In the genomic region with DNA sequence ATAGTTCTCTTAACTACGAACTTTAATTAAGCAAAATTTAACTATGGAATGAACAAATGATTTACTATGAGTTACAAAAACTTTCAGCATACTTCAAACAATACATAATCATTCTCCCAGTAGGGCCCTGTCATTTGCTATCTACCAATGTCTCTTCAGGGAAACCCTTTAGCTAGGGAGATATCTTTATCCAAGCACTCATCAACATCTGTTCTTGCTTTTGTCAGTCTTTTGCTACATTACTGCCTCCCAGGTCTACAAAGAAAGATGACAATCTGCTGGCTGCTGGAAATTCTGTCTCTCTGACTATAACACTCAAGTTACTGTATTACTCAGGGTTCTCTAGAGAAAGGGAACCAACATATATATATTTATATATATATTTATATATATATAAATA, we compare ENCODE assay signal across 1 cellular context.
TF ChIP-seq lines count a peak whose summit lies in the region.

No MANE protein-coding gene starts in this region.

TF ChIP-seq in SK-N-SH treated with all-trans-retinoic acid at 6 μM for 48 hours, 23 proteins besides CTCF, POLR2A, EP300 and RAD21 (continued from another document):
- TF ChIP-seq, protein P1, sequence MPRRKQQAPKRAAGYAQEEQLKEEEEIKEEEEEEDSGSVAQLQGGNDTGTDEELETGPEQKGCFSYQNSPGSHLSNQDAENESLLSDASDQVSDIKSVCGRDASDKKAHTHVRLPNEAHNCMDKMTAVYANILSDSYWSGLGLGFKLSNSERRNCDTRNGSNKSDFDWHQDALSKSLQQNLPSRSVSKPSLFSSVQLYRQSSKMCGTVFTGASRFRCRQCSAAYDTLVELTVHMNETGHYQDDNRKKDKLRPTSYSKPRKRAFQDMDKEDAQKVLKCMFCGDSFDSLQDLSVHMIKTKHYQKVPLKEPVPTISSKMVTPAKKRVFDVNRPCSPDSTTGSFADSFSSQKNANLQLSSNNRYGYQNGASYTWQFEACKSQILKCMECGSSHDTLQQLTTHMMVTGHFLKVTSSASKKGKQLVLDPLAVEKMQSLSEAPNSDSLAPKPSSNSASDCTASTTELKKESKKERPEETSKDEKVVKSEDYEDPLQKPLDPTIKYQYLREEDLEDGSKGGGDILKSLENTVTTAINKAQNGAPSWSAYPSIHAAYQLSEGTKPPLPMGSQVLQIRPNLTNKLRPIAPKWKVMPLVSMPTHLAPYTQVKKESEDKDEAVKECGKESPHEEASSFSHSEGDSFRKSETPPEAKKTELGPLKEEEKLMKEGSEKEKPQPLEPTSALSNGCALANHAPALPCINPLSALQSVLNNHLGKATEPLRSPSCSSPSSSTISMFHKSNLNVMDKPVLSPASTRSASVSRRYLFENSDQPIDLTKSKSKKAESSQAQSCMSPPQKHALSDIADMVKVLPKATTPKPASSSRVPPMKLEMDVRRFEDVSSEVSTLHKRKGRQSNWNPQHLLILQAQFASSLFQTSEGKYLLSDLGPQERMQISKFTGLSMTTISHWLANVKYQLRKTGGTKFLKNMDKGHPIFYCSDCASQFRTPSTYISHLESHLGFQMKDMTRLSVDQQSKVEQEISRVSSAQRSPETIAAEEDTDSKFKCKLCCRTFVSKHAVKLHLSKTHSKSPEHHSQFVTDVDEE (CRISPR knock-in tag; IDR thresholded peaks at IDR 0.05), result no peak
- TF ChIP-seq ZNF8 (CRISPR knock-in tag; IDR thresholded peaks at IDR 0.05), result no peak
TF ChIP-seq in SK-N-SH treated with all-trans-retinoic acid at 6 μM for 48 hours: peak in this region for 0.
